24 cellular contexts compared by ENCODE assay signal in genomic region chr3:14676881-14677280, GRCh38. TPM values are rescaled to one million over a fixed set of nuclear protein-coding genes. Genes with fewer than 3 reads are reported as not detected.
"Had no signal": no experiment of that assay in that cellular context is flagged by ENCODE, and none has a peak within 500 bp of the region (broad histone marks: within the 10 kb centered on the region; RNA-seq: fewer than 3 reads in every experiment).

No MANE protein-coding gene starts in this region.

- H3K4me3 ChIP-seq: MG63, PC-9 had no signal

- H3K9ac ChIP-seq: KMS-11 had no signal

- H3K9me3 ChIP-seq: MG63 had no signal

- H3K27me3 ChIP-seq: MG63 had no signal

- H3K27ac Mint-ChIP-seq: activated B cell treated with CpG ODN at 0.5 μM for 24 hours; activated CD4-positive, alpha-beta memory T cell treated with anti-CD3 and anti-CD28 coated beads, Interleukin-2, amount 10 ng/mL, durations not matched to agents 7 days and 5 days; activated CD4-positive, alpha-beta T cell treated with anti-CD3 and anti-CD28 coated beads, Interleukin-2, amount 10 ng/mL, durations not matched to agents 7 days and 5 days; activated T-helper 2 cell treated with anti-CD3 and anti-CD28 coated beads, Interferon-gamma antibody, Interleukin-2, Interleukin-4, amounts not matched to agents 10 μg/mL and 5 μg/mL and 100 μg/mL, durations not matched to agents 14 hours and 24 hours and 36 hours had no signal

- H2AFZ ChIP-seq: PC-9 had no signal

- H3K27ac ChIP-seq: KMS-11, PC-9 had no signal

- H3K4me3 Mint-ChIP-seq: activated B cell treated with CpG ODN at 0.5 μM for 24 hours; activated CD4-positive, alpha-beta memory T cell treated with anti-CD3 and anti-CD28 coated beads, Interleukin-2, amount 10 ng/mL, durations not matched to agents 7 days and 5 days; activated CD4-positive, alpha-beta T cell treated with anti-CD3 and anti-CD28 coated beads, Interleukin-2, amount 10 ng/mL, durations not matched to agents 7 days and 5 days had no signal

- H3K4me2 ChIP-seq: KMS-11, PC-9 had no signal

- H3K27me3 Mint-ChIP-seq: activated B cell treated with CpG ODN at 0.5 μM for 24 hours; activated CD4-positive, alpha-beta memory T cell treated with anti-CD3 and anti-CD28 coated beads, Interleukin-2, amount 10 ng/mL, durations not matched to agents 7 days and 5 days; activated CD4-positive, alpha-beta T cell treated with anti-CD3 and anti-CD28 coated beads, Interleukin-2, amount 10 ng/mL, durations not matched to agents 7 days and 5 days had no signal

- H3K4me1 Mint-ChIP-seq: activated B cell treated with CpG ODN at 0.5 μM for 24 hours; activated CD4-positive, alpha-beta memory T cell treated with anti-CD3 and anti-CD28 coated beads, Interleukin-2, amount 10 ng/mL, durations not matched to agents 7 days and 5 days; activated CD4-positive, alpha-beta T cell treated with anti-CD3 and anti-CD28 coated beads, Interleukin-2, amount 10 ng/mL, durations not matched to agents 7 days and 5 days had no signal

- H3K9me3 Mint-ChIP-seq: activated CD4-positive, alpha-beta memory T cell treated with anti-CD3 and anti-CD28 coated beads, Interleukin-2, amount 10 ng/mL, durations not matched to agents 7 days and 5 days had no signal

- DNase-seq: activated B cell treated with CpG ODN at 0.5 μM for 24 hours; activated CD4-positive, alpha-beta memory T cell treated with anti-CD3 and anti-CD28 coated beads, Interleukin-2, amount 10 ng/mL, durations not matched to agents 7 days and 5 days; activated CD4-positive, alpha-beta T cell treated with anti-CD3 and anti-CD28 coated beads for 1 hour; activated CD4-positive, alpha-beta T cell treated with anti-CD3 and anti-CD28 coated beads, Interleukin-2, amount 10 ng/mL, durations not matched to agents 7 days and 5 days; activated gamma-delta T cell treated with Interleukin-2 at 50 U/mL for 16 hours; activated naive CD4-positive, alpha-beta T cell treated with anti-CD3 and anti-CD28 coated beads, Interleukin-2, amount 50 U/mL, for 16 hours; activated T-cell treated with anti-CD3 and anti-CD28 coated beads for 4 hours; activated T-cell treated with anti-CD3 and anti-CD28 coated beads, Interleukin-2, amount 50 U/mL, for 48 hours; aorta; central memory CD4-positive, alpha-beta T cell; MG63; NCI-H1105; NCI-H1436 treated with DMSO at 0.1 percent for 48 hours; NCI-H187; NCI-H2081; NCI-H510A treated with DMSO at 0.1 percent for 48 hours; NCI-H69; PC-9; SHP77 treated with DMSO at 0.1 percent for 48 hours; SW 1271 had no signal

RNA-seq across cellular contexts. Expression of gene C3orf20, which starts 1.9 kb away (rescaled TPM):
- total RNA-seq: chondrocyte, PC-9, SK-MEL-5 had no signal
- polyA plus RNA-seq: aorta had no signal
